Comparison of ENCODE assay signal across 36 cellular contexts in the genomic region with DNA sequence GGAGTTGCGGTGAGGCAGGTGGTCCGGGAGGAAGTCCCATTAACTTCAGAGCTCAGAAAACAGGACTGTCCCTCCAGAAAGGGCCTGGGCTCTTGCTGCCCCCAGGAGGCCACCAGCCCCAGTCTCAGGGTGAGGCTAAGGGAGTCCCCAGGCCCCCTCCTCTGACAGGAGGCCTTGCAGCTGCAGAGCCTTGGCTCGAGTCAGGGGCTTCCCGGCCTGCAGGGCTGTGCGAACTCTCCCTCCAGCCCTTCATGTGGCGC. TPM values are rescaled to one million over a fixed set of nuclear protein-coding genes. Genes with fewer than 3 reads are reported as not detected.
"Had no signal": no experiment of that assay in that cellular context is flagged by ENCODE, and none has a peak within 500 bp of the region (broad histone marks: within the 10 kb centered on the region; RNA-seq: fewer than 3 reads in every experiment).

No MANE protein-coding gene starts in this region.

- H3K27ac ChIP-seq: colonic mucosa, epithelial cell of prostate, gastroesophageal sphincter, heart right ventricle, neutrophil, parathyroid adenoma, right atrium auricular region, sigmoid colon, stomach, tibial artery had no signal

- H3K4me1 ChIP-seq: parathyroid adenoma had no signal

- H3K27me3 ChIP-seq: colonic mucosa, heart right ventricle, left lung, neutrophil, right atrium auricular region, stomach had no signal

- H3K27me3 Mint-ChIP-seq: dendritic cell treated with granulocyte-macrophage colony-stimulating factor and Interleukin-4, amounts not matched to agents 40 ng/mL and 50 ng/mL, for 4 days; naive thymus-derived CD8-positive, alpha-beta T cell; type B pancreatic cell had no signal

- H3K27ac Mint-ChIP-seq: dendritic cell treated with granulocyte-macrophage colony-stimulating factor and Interleukin-4, amounts not matched to agents 40 ng/mL and 50 ng/mL, for 4 days; endodermal cell; naive thymus-derived CD8-positive, alpha-beta T cell; nephron progenitor cell; progenitor cell of endocrine pancreas; stimulated activated effector memory CD8-positive, alpha-beta T cell treated with anti-CD3 and anti-CD28 coated beads, Interleukin-12 subunit alpha, Interleukin-12 subunit beta, amount 100 ng/mL, for 72 hours; type B pancreatic cell had no signal

- H3K4me3 ChIP-seq: colonic mucosa, gastroesophageal sphincter, heart right ventricle, left lung, right atrium auricular region, sigmoid colon, stomach, tibial artery had no signal

- H3K9ac ChIP-seq: parathyroid adenoma had no signal

- ATAC-seq: esophagus mucosa; gastroesophageal sphincter; heart right ventricle; left cardiac atrium; naive thymus-derived CD8-positive, alpha-beta T cell; stimulated activated effector memory CD8-positive, alpha-beta T cell treated with anti-CD3 and anti-CD28 coated beads, Interleukin-12 subunit alpha, Interleukin-12 subunit beta, amount 100 ng/mL, for 72 hours had no signal

- H3K4me3 Mint-ChIP-seq: dendritic cell treated with granulocyte-macrophage colony-stimulating factor and Interleukin-4, amounts not matched to agents 40 ng/mL and 50 ng/mL, for 4 days; endodermal cell; naive thymus-derived CD8-positive, alpha-beta T cell; nephron progenitor cell; stimulated activated effector memory CD8-positive, alpha-beta T cell treated with anti-CD3 and anti-CD28 coated beads, Interleukin-12 subunit alpha, Interleukin-12 subunit beta, amount 100 ng/mL, for 72 hours; type B pancreatic cell had no signal

- H3K9me3 ChIP-seq: colonic mucosa, gastroesophageal sphincter, heart right ventricle, left lung, neutrophil, right atrium auricular region, sigmoid colon, stomach, tibial artery had no signal

- DNase-seq: colonic mucosa; effector CD8-positive, alpha-beta T cell; endodermal cell; foreskin fibroblast; heart right ventricle; hippocampal formation; left cardiac atrium; mammary epithelial cell; naive thymus-derived CD8-positive, alpha-beta T cell; nephron progenitor cell; sigmoid colon; stimulated activated CD4-positive, alpha-beta T cell treated with anti-CD3 and anti-CD28 coated beads, Interleukin-2, amount 100 ng/mL, for 24 hours; stimulated activated CD4-positive, alpha-beta T cell treated with anti-CD3 and anti-CD28 coated beads, Interleukin-4, amount 100 ng/mL, for 24 hours; stimulated activated naive CD4-positive, alpha-beta T cell treated with Interleukin-2 at 50 U/mL for 16 hours; stomach; tibial artery had no signal

- H2AFZ ChIP-seq: parathyroid adenoma had no signal

- H3K9me3 Mint-ChIP-seq: dendritic cell treated with granulocyte-macrophage colony-stimulating factor and Interleukin-4, amounts not matched to agents 40 ng/mL and 50 ng/mL, for 4 days; endodermal cell; naive thymus-derived CD8-positive, alpha-beta T cell; nephron progenitor cell; stimulated activated effector memory CD8-positive, alpha-beta T cell treated with anti-CD3 and anti-CD28 coated beads, Interleukin-12 subunit alpha, Interleukin-12 subunit beta, amount 100 ng/mL, for 72 hours; type B pancreatic cell had no signal

RNA-seq across cellular contexts. Expression of a gene that starts 3.2 kb away (rescaled TPM):
- total RNA-seq: chondrocyte; colonic mucosa; endodermal cell; esophagus mucosa; gastroesophageal sphincter; kidney epithelial cell; left lung; lower leg skin; mammary epithelial cell; mesenteric fat pad; myocyte; naive thymus-derived CD8-positive, alpha-beta T cell; progenitor cell of endocrine pancreas; right atrium auricular region; sigmoid colon; skeletal muscle tissue; stomach; subcutaneous adipose tissue; temporal lobe had no signal
- polyA plus RNA-seq: mammary epithelial cell; naive thymus-derived CD8-positive, alpha-beta T cell; sigmoid colon; stomach had no signal

RNA-seq across cellular contexts. Expression of a gene that starts 17.1 kb away (rescaled TPM):
- total RNA-seq: chondrocyte; colonic mucosa; gastroesophageal sphincter; heart right ventricle; left cardiac atrium; mammary epithelial cell; mesenteric fat pad; naive thymus-derived CD8-positive, alpha-beta T cell; omental fat pad; right atrium auricular region; sigmoid colon; skeletal muscle tissue; subcutaneous adipose tissue; temporal lobe had no signal
- polyA plus RNA-seq: heart right ventricle; mammary epithelial cell; naive thymus-derived CD8-positive, alpha-beta T cell; sigmoid colon had no signal

RNA-seq across cellular contexts. Expression of a gene that starts 20.5 kb away (rescaled TPM):
- total RNA-seq: chondrocyte, colonic mucosa, kidney epithelial cell, left cardiac atrium, mesenteric fat pad, myocyte, right atrium auricular region, sigmoid colon, skeletal muscle tissue, stomach, subcutaneous adipose tissue had no signal
- polyA plus RNA-seq: heart right ventricle; naive thymus-derived CD8-positive, alpha-beta T cell had no signal
